In genomic region chr17:45411348-45412105, GRCh38 we compare ENCODE assay signal across 9 cellular contexts. TPM values are rescaled to one million over a fixed set of nuclear protein-coding genes. Genes with fewer than 3 reads are reported as not detected.
DNase-seq lines count a peak whose midpoint lies in the region; ATAC-seq lines count a peak whose summit lies in the region.
"Had no signal": no experiment of that assay in that cellular context is flagged by ENCODE, and none has a peak within 500 bp of the region (broad histone marks: within the 10 kb centered on the region; RNA-seq: fewer than 3 reads in every experiment).

No MANE protein-coding gene starts in this region.

- H3K27ac ChIP-seq in layer of hippocampus (ENCODE audit: low read depth, low read length) (peak overlapping the region; percentile 39), substantia nigra (ENCODE audit: low read depth, low read length, poor library complexity, severe bottlenecking) (peak overlapping the region; percentile 47)

- H3K9me3 Mint-ChIP-seq in activated T-cell treated with anti-CD3 and anti-CD28 coated beads, Interleukin-2, amount 50 U/mL, for 4 hours, result no peaks in the 10 kb centered on the region
- H3K9me3 Mint-ChIP-seq in activated T-helper 17 cell treated with anti-CD3 and anti-CD28 coated beads, Interleukin-2, amount 50 U/mL, for 72 hours, result no peaks in the 10 kb centered on the region

- peak overlapping the region; percentile 93 for H3K27ac Mint-ChIP-seq in activated T-helper 17 cell treated with anti-CD3 and anti-CD28 coated beads, Interleukin-2, amount 50 U/mL, for 72 hours

- DNase-seq in activated T-cell treated with anti-CD3 and anti-CD28 coated beads, Interleukin-2, amount 50 U/mL, for 4 hours, result no peak
- DNase-seq in activated T-cell treated with anti-CD3 and anti-CD28 coated beads, Interleukin-2, amount 50 U/mL, for 48 hours, result no peak
- DNase-seq in substantia nigra (lab: John Stamatoyannopoulos, UW), result no peak
- DNase-seq in activated effector memory CD4-positive, alpha-beta T cell treated with Interleukin-2 at 50 U/mL for 16 hours, result no peak
- no peak for DNase-seq in GM19240 (ENCODE audit: insufficient read length, low spot score)
- no peak for DNase-seq in NCI-H1694 treated with DMSO at 0.1 percent for 48 hours (lab: John Stamatoyannopoulos, UW)
- DNase-seq: stimulated activated naive CD4-positive, alpha-beta T cell had no signal

- H3K27me3 Mint-ChIP-seq in activated T-cell treated with anti-CD3 and anti-CD28 coated beads, Interleukin-2, amount 50 U/mL, for 4 hours (ENCODE audit: low read depth), result no peaks in the 10 kb centered on the region
- H3K27me3 Mint-ChIP-seq in activated T-helper 17 cell treated with anti-CD3 and anti-CD28 coated beads, Interleukin-2, amount 50 U/mL, for 72 hours, result no peaks in the 10 kb centered on the region

- no peaks in the 10 kb centered on the region for H3K27me3 ChIP-seq in layer of hippocampus (ENCODE audit: control insufficient read depth, insufficient read depth, low read length)

- no peaks in the 10 kb centered on the region for H3K36me3 Mint-ChIP-seq in activated T-cell treated with anti-CD3 and anti-CD28 coated beads, Interleukin-2, amount 50 U/mL, for 4 hours (ENCODE audit: insufficient read depth)
- peaks cover 34% of the 10 kb centered on the region for H3K36me3 Mint-ChIP-seq in activated T-helper 17 cell treated with anti-CD3 and anti-CD28 coated beads, Interleukin-2, amount 50 U/mL, for 72 hours (ENCODE audit: low read depth)

- no peak for ATAC-seq in activated T-cell treated with anti-CD3 and anti-CD28 coated beads, Interleukin-2, amount 50 U/mL, for 4 hours
- no peak for ATAC-seq in activated T-helper 17 cell treated with anti-CD3 and anti-CD28 coated beads, Interleukin-2, amount 50 U/mL, for 72 hours (replicated peaks)

- H3K4me3 Mint-ChIP-seq in activated T-cell treated with anti-CD3 and anti-CD28 coated beads, Interleukin-2, amount 50 U/mL, for 4 hours, result peak overlapping the region; percentile 99
- H3K4me3 Mint-ChIP-seq in activated T-helper 17 cell treated with anti-CD3 and anti-CD28 coated beads, Interleukin-2, amount 50 U/mL, for 72 hours, result peak overlapping the region; percentile 97

- H3K4me1 Mint-ChIP-seq in activated T-cell treated with anti-CD3 and anti-CD28 coated beads, Interleukin-2, amount 50 U/mL, for 4 hours (ENCODE audit: low read depth), result peaks cover 47% of the 10 kb centered on the region
- peaks cover 23% of the 10 kb centered on the region for H3K4me1 Mint-ChIP-seq in activated T-helper 17 cell treated with anti-CD3 and anti-CD28 coated beads, Interleukin-2, amount 50 U/mL, for 72 hours

RNA-seq across cellular contexts. Expression of gene ARHGAP27, which starts 21.1 kb away (rescaled TPM):
- 10 to 100 TPM; 39.8 to 46.0 (median 44.2) TPM for total RNA-seq in activated T-cell treated with anti-CD3 and anti-CD28 coated beads, Interleukin-2, amount 50 U/mL, for 4 hours
- total RNA-seq in activated T-helper 17 cell treated with anti-CD3 and anti-CD28 coated beads, Interleukin-2, amount 50 U/mL, for 72 hours, result 10 to 100 TPM; 54.5 to 55.5 TPM
